In the genomic region with DNA sequence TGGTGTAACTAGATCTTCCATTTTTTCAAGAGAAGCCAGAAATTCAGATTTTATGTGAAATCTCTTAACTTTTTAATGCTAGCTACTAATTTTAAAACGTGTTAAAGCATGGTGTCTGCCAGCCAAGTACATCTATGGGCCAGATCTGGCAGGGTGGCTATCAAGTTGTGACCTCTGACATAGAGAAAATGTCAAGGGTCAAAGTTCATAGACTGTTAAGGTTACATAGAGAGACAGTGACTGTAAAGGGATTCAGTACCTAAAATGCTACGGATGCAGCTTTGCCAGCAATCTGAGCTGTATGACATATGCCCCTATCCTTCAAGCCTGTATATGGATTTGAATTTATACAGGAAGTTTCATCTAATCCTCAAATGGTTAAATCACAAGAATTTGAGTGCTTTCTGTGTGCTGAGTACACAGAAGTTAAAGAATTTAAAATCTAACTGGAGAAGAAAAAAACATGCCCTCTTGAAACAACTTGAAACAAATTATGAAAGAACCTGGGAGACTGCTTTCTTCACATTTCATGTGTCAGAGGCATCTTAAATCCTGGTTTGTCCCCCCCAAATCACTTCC, we compare ENCODE assay signal across 10 cellular contexts. TPM values are rescaled to one million over a fixed set of nuclear protein-coding genes. Genes with fewer than 3 reads are reported as not detected.
DNase-seq lines count a peak whose midpoint lies in the region; ATAC-seq and TF ChIP-seq lines count a peak whose summit lies in the region.
"Had no signal": no experiment of that assay in that cellular context is flagged by ENCODE, and none has a peak within 500 bp of the region (broad histone marks: within the 10 kb centered on the region; RNA-seq: fewer than 3 reads in every experiment).

No MANE protein-coding gene starts in this region.

- no peaks in the 10 kb centered on the region for H3K27me3 Mint-ChIP-seq in CD4-positive, alpha-beta memory T cell
- H3K27me3 Mint-ChIP-seq in endodermal cell (ENCODE audit: insufficient read depth) = peaks cover 51% of the 10 kb centered on the region

- H3K4me1 Mint-ChIP-seq in CD4-positive, alpha-beta memory T cell = peaks cover 37 to 76% (median 50%) of the 10 kb centered on the region in 4 donors
- H3K4me1 Mint-ChIP-seq in endodermal cell = peaks cover 21% of the 10 kb centered on the region

- H3K4ac ChIP-seq in trophoblast cell (ENCODE audit: low read depth, low read length) = no peak overlapping the region

- H3K36me3 ChIP-seq in CD4-positive, alpha-beta memory T cell (ENCODE audit: insufficient read depth, low read length) = no peaks in the 10 kb centered on the region
- no peaks in the 10 kb centered on the region for H3K36me3 ChIP-seq in NT2/D1 (ENCODE audit: insufficient read depth, insufficient read length, low read length)
- H3K36me3 ChIP-seq in endodermal cell (ENCODE audit: control insufficient read depth, insufficient read depth, low read length) = no peaks in the 10 kb centered on the region
- H3K36me3 ChIP-seq in trophoblast cell (ENCODE audit: control insufficient read depth in 1 of 2, insufficient read depth in 2 of 2, low read length in 2 of 2) = no peaks in the 10 kb centered on the region

- H4K8ac ChIP-seq in trophoblast cell (ENCODE audit: low read depth, low read length) = no peak overlapping the region

- H3K18ac ChIP-seq in trophoblast cell (ENCODE audit: low read length) = no peak overlapping the region

- H4K12ac ChIP-seq in trophoblast cell (ENCODE audit: low read depth, low read length) = no peak overlapping the region

- POLR2A ChIA-PET in CD4-positive, alpha-beta memory T cell (lab: Charles Lee; ENCODE audit: partially characterized antibody) = interaction anchor here (0.8 to 7.2 kb wide), 9 partner anchors 11 to 171 kb away, joined by 3 to 55 read pairs (median 16); partner anchors contain the start of genes B4GALT4 and TMEM39A
- POLR2A ChIA-PET in GM10248 (lab: Yijun Ruan, JAX) = no interaction called here

- TF ChIP-seq CTCF in endodermal cell (conservative IDR thresholded peaks at IDR 0.05) = no peak
- no peak for TF ChIP-seq CTCF in GM10248 (IDR thresholded peaks at IDR 0.05; ENCODE audit: control extremely low read depth, extremely low read depth, low read depth, missing control alignments)

- peaks cover 0 to 2% of the 10 kb centered on the region in 2 donors for H3K36me3 Mint-ChIP-seq in CD4-positive, alpha-beta memory T cell
- H3K36me3 Mint-ChIP-seq in endodermal cell (ENCODE audit: low read depth) = no peaks in the 10 kb centered on the region

- no peak for ATAC-seq in GM21825 (IDR thresholded peaks at IDR 0.05; ENCODE audit: unreplicated experiment)

- no peak overlapping the region for H2BK12ac ChIP-seq in trophoblast cell (ENCODE audit: low read length)

- H3K9ac ChIP-seq in NT2/D1 (ENCODE audit: insufficient read length, low read depth) = peak overlapping the region; percentile 37
- no peak overlapping the region for H3K9ac ChIP-seq in endodermal cell (ENCODE audit: extremely low read depth, low read length, poor library complexity, severe bottlenecking)
- H3K9ac ChIP-seq in trophoblast cell (ENCODE audit: low read length) = no peak overlapping the region

- no peaks in the 10 kb centered on the region for H3K27me3 ChIP-seq in CD4-positive, alpha-beta memory T cell (ENCODE audit: insufficient read depth, low read length)
- H3K27me3 ChIP-seq in NT2/D1 (ENCODE audit: insufficient read depth, insufficient read length) (peaks cover 55% of the 10 kb centered on the region), endodermal cell (ENCODE audit: control insufficient read depth, insufficient read depth, low read length, poor library complexity, severe bottlenecking) (peaks cover 45% of the 10 kb centered on the region), trophoblast cell (ENCODE audit: insufficient read depth, low read length) (no peaks in the 10 kb centered on the region)

- H3K79me1 ChIP-seq in trophoblast cell (ENCODE audit: low read length) = peaks cover 29% of the 10 kb centered on the region

- peaks cover 15% of the 10 kb centered on the region for H3K79me2 ChIP-seq in trophoblast cell (ENCODE audit: control insufficient read depth, insufficient read depth, low read length, poor library complexity)

- no peak overlapping the region for H2AK5ac ChIP-seq in trophoblast cell (ENCODE audit: low read length)

- peak overlapping the region; percentile 13 for H2BK120ac ChIP-seq in trophoblast cell (ENCODE audit: insufficient read depth, low read length, poor library complexity)

- 79 to 89% methylated on average over 2 of the region's 2 CpGs for WGBS in endodermal cell (ENCODE audit: insufficient coverage in 1 of 2, insufficient read length in 1 of 2), 2 experiments
- whole genome bisulfite sequencing in trophoblast cell (ENCODE audit: extremely low coverage, insufficient coverage, insufficient read length) = no CpG with 5 or more reads among the region's 2 CpGs

- peak overlapping the region; percentile 99 for H4K91ac ChIP-seq in trophoblast cell (ENCODE audit: low read depth, low read length)

- intact Hi-C loops in CD4-positive, alpha-beta memory T cell (cut with micrococcal nuclease) = loop anchor here (1.0 kb wide), 1 partner anchor 175 kb away; the partner anchor contains the start of gene POGLUT1

- H3K9me3 Mint-ChIP-seq in CD4-positive, alpha-beta memory T cell = peaks cover 0 to 6% (median 2%) of the 10 kb centered on the region in 8 donors
- no peaks in the 10 kb centered on the region for H3K9me3 Mint-ChIP-seq in endodermal cell

- peak overlapping the region; percentile 92 to 97 (median 95) for H3K4me3 Mint-ChIP-seq in CD4-positive, alpha-beta memory T cell
- peak overlapping the region; percentile 66 for H3K4me3 Mint-ChIP-seq in endodermal cell

- no peak overlapping the region for H3K23ac ChIP-seq in trophoblast cell (ENCODE audit: low read length)

- DNase-seq in CD4-positive, alpha-beta memory T cell = no peak
- DNase-seq in NT2/D1 (ENCODE audit: low read depth, low spot score) = no peak
- no peak for DNase-seq in endodermal cell
- peak in 1 of 2 donors; percentile 57 for DNase-seq in trophoblast cell
- no peak for DNase-seq in GM10248 (ENCODE audit: extremely low spot score)
- DNase-seq in activated CD4-positive, CD25-positive, alpha-beta regulatory T cell (lab: John Stamatoyannopoulos, UW) = no peak
- no peak for DNase-seq in NOMO-1 (lab: John Stamatoyannopoulos, UW; ENCODE audit: unreplicated experiment in 2 of 2)
- DNase-seq: NCI-H510A had no signal

- peak overlapping the region; percentile 97 to 99 (median 98) for H3K27ac Mint-ChIP-seq in CD4-positive, alpha-beta memory T cell
- no peak overlapping the region for H3K27ac Mint-ChIP-seq in endodermal cell

- H2BK5ac ChIP-seq in trophoblast cell (ENCODE audit: low read depth, low read length, poor library complexity) = no peak overlapping the region

- no peak overlapping the region for H2AFZ ChIP-seq in trophoblast cell (ENCODE audit: insufficient read depth, low read length, poor library complexity)

- CTCF ChIA-PET in CD4-positive, alpha-beta memory T cell (lab: Charles Lee; ENCODE audit: partially characterized antibody) = interaction anchor here (1.5 to 4.5 kb wide), 5 partner anchors 17 to 60 kb away, joined by 6 to 24 read pairs (median 9); partner anchors contain the start of gene B4GALT4
- CTCF ChIA-PET in GM10248 (lab: Yijun Ruan, JAX) = interaction anchor here (1.1 to 4.3 kb wide), 10 partner anchors 7 to 648 kb away, joined by 3 to 19 read pairs (median 6); no protein-coding TSS in a partner anchor

- peak overlapping the region; percentile 93 for H3K27ac ChIP-seq in CD4-positive, alpha-beta memory T cell (ENCODE audit: low read depth, low read length)
- H3K27ac ChIP-seq in endodermal cell (ENCODE audit: low read depth, low read length) = no peak overlapping the region
- H3K27ac ChIP-seq in trophoblast cell (ENCODE audit: low read depth, low read length) = peak overlapping the region; percentile 95
- H3K27ac ChIP-seq: epithelial cell of prostate had no signal

- peak overlapping the region; percentile 97 for H3K4me2 ChIP-seq in trophoblast cell (ENCODE audit: low read length)

- H3K4me3 ChIP-seq in CD4-positive, alpha-beta memory T cell (ENCODE audit: low read length in 2 of 2) = peak overlapping the region; percentile 79 to 85
- no peak overlapping the region for H3K4me3 ChIP-seq in NT2/D1 (ENCODE audit: insufficient read length, low read depth)
- H3K4me3 ChIP-seq in endodermal cell (ENCODE audit: low read length) = peak overlapping the region; percentile 85
- H3K4me3 ChIP-seq in trophoblast cell (ENCODE audit: low read depth, low read length) = no peak overlapping the region

- H3K9me3 ChIP-seq in CD4-positive, alpha-beta memory T cell (ENCODE audit: control insufficient read depth in 1 of 2, low read length in 2 of 2) = no peaks in the 10 kb centered on the region
- H3K9me3 ChIP-seq in NT2/D1 (ENCODE audit: insufficient read depth, low read length) = no peaks in the 10 kb centered on the region; the same call in 1 of the 2 replicates
- no peaks in the 10 kb centered on the region for H3K9me3 ChIP-seq in endodermal cell (ENCODE audit: control insufficient read depth, low read length)
- no peaks in the 10 kb centered on the region for H3K9me3 ChIP-seq in trophoblast cell (ENCODE audit: insufficient read depth, low read depth, low read length)

- H3K14ac ChIP-seq in trophoblast cell (ENCODE audit: low read length) = no peak overlapping the region

- H3K4me1 ChIP-seq in CD4-positive, alpha-beta memory T cell (ENCODE audit: insufficient read depth, low read length) = peaks cover 55% of the 10 kb centered on the region
- H3K4me1 ChIP-seq in NT2/D1 (ENCODE audit: insufficient read depth, insufficient read length) = no peaks in the 10 kb centered on the region
- H3K4me1 ChIP-seq in endodermal cell (ENCODE audit: control insufficient read depth, insufficient read depth, low read length) = peaks cover 8% of the 10 kb centered on the region
- H3K4me1 ChIP-seq in trophoblast cell (ENCODE audit: control insufficient read depth in 1 of 2, insufficient read depth in 2 of 2, low read length in 2 of 2) = peaks cover 17 to 22% of the 10 kb centered on the region in 2 experiments

RNA-seq across cellular contexts. Expression of gene ARHGAP31, which starts 1.0 kb away (rescaled TPM):
- total RNA-seq in CD4-positive, alpha-beta memory T cell = 1 to 10 TPM; 4.5 to 5.8 TPM
- 1 to 10 TPM; 1.2 to 6.2 TPM for polyA plus RNA-seq in CD4-positive, alpha-beta memory T cell
- 1 to 10 TPM; 2.2 to 2.3 TPM for total RNA-seq in endodermal cell
- 1.5 TPM for polyA plus RNA-seq in endodermal cell (2013, experiment 1 of 2)
- polyA plus RNA-seq in endodermal cell (2013, experiment 2 of 2) = 3.0 TPM
- 13.1 and 13.8 TPM in 2 replicates for polyA plus RNA-seq in trophoblast cell (2013)

RNA-seq across cellular contexts. Expression of gene B4GALT4, which starts 52.5 kb away (rescaled TPM):
- 10 to 100 TPM; 15.9 to 18.1 TPM for total RNA-seq in CD4-positive, alpha-beta memory T cell
- polyA plus RNA-seq in CD4-positive, alpha-beta memory T cell = 1 to 10 TPM; 5.9 to 8.6 TPM
- total RNA-seq in endodermal cell = 100 to 1,000 TPM; 141 to 145 TPM
- polyA plus RNA-seq in endodermal cell (2013, experiment 1 of 2) = 41.8 TPM
- polyA plus RNA-seq in endodermal cell (2013, experiment 2 of 2) = 44.8 TPM
- polyA plus RNA-seq in trophoblast cell (2013) = 30.0 and 32.0 TPM in 2 replicates

Comparison
In these comparisons a context has a peak if more than half of its experiments do, and no peak if none do; other contexts are left out.
1. H3K4me3 ChIP-seq: peak in CD4-positive, alpha-beta memory T cell (2 of 2) and endodermal cell (single experiment); none in NT2/D1 (single experiment) and trophoblast cell (single experiment).
2. RNA of gene B4GALT4, which starts 52.5 kb away (total RNA-seq): 141 to 145 TPM in endodermal cell; 15.9 to 18.1 TPM in CD4-positive, alpha-beta memory T cell; every median in the first group is over 4 times any median in the second.